23 cellular contexts compared by ENCODE assay signal in the genomic region with DNA sequence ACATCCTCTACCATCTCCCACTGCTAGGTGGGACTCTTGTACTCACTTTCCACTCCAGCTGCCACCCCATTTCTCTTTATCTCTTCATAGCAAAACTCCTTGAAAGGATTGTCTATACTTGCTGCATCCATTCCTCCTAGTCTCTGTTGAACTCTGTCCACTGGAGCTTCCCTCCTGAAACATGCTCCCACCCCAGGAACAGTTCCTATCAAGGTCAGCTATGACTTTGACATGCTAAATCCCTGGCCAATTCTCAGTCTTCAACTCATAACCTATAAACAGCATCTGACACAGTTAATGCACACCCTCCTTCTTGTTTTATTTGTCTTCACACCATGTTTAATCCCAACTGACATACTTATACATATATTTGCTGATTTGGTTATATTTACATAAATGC. TPM values are rescaled to one million over a fixed set of nuclear protein-coding genes. Genes with fewer than 3 reads are reported as not detected.
A peak's percentile ranks its signal among the peaks of the same experiment; 100 is the strongest.
DNase-seq lines count a peak whose midpoint lies in the region; ATAC-seq and TF ChIP-seq lines count a peak whose summit lies in the region.
"Had no signal": no experiment of that assay in that cellular context is flagged by ENCODE, and none has a peak within 500 bp of the region (broad histone marks: within the 10 kb centered on the region; RNA-seq: fewer than 3 reads in every experiment).

No MANE protein-coding gene starts in this region.

- H3K4me3 ChIP-seq in left ventricle myocardium inferior (no peak overlapping the region), right atrium auricular region (no peak overlapping the region), gastroesophageal sphincter (no peak overlapping the region), sigmoid colon (no peak overlapping the region)
- H3K4me3 ChIP-seq: A549; BLaER1 treated with 17β-estradiol and CSF1 and Interleukin-3, amounts not matched to agents 10 nM and 100 nM; HAP-1 had no signal

- intact Hi-C loops in left ventricle myocardium inferior (cut with micrococcal nuclease) (no loop called here), sigmoid colon (cut with DNase I) (no loop called here)

- H3K9me3 ChIP-seq in left ventricle myocardium inferior (replicated peaks) (peaks cover 19% of the 10 kb centered on the region), right atrium auricular region (no peaks in the 10 kb centered on the region), gastroesophageal sphincter (no peaks in the 10 kb centered on the region), sigmoid colon (no peaks in the 10 kb centered on the region)
- H3K9me3 ChIP-seq: A549, BE2C, HAP-1 had no signal

- no peak for DNase-seq in left ventricle myocardium inferior
- DNase-seq in right atrium auricular region (ENCODE audit: low spot score): no peak
- no peak for DNase-seq in sigmoid colon
- DNase-seq in anterior cingulate cortex (lab: John Stamatoyannopoulos, UW): no peak
- DNase-seq in NCI-H446 treated with DMSO at 0.1 percent for 48 hours (lab: John Stamatoyannopoulos, UW): no peak
- DNase-seq: 8988T; ACHN; AML-193; BE2C; CD4-positive, alpha-beta T cell; CD8-positive, alpha-beta memory T cell; DMS 273 treated with DMSO at 0.1 percent for 48 hours; DMS79; EL; GDM1; GOT3; HFFc6 had no signal

- ATAC-seq in gastroesophageal sphincter: no peak
- ATAC-seq in GM21360 (IDR thresholded peaks at IDR 0.05; ENCODE audit: unreplicated experiment): no peak
- ATAC-seq: A549 had no signal

- no peaks in the 10 kb centered on the region for H3K27me3 ChIP-seq in left ventricle myocardium inferior (ENCODE audit: low read depth)
- H3K27me3 ChIP-seq in right atrium auricular region: no peaks in the 10 kb centered on the region
- H3K27me3 ChIP-seq in gastroesophageal sphincter: no peaks in the 10 kb centered on the region
- no peaks in the 10 kb centered on the region for H3K27me3 ChIP-seq in sigmoid colon
- H3K27me3 ChIP-seq: BE2C; BLaER1 treated with 17β-estradiol and CSF1 and Interleukin-3, amounts not matched to agents 10 nM and 100 nM had no signal

- TF ChIP-seq POLR2A in gastroesophageal sphincter (IDR thresholded peaks at IDR 0.05) (no peak), sigmoid colon (IDR thresholded peaks at IDR 0.05) (no peak)

- TF ChIP-seq CTCF in left ventricle myocardium inferior (IDR thresholded peaks at IDR 0.05; ENCODE audit: borderline replicate concordance) (no peak), right atrium auricular region (IDR thresholded peaks at IDR 0.05) (no peak), gastroesophageal sphincter (IDR thresholded peaks at IDR 0.05) (no peak), sigmoid colon (IDR thresholded peaks at IDR 0.05) (no peak)

- H3K27ac ChIP-seq in left ventricle myocardium inferior (replicated peaks): peak overlapping the region; percentile 54
- H3K27ac ChIP-seq in right atrium auricular region: no peak overlapping the region
- H3K27ac ChIP-seq in gastroesophageal sphincter: peak overlapping the region; percentile 29 to 61 (median 48)
- H3K27ac ChIP-seq in sigmoid colon: peak overlapping the region in 3 of 4 donors; percentile 2 to 46 (median 35)
- H3K27ac ChIP-seq: A549; BLaER1 treated with 17β-estradiol and CSF1 and Interleukin-3, amounts not matched to agents 10 nM and 100 nM had no signal

- peaks cover 43% of the 10 kb centered on the region for H3K4me1 ChIP-seq in left ventricle myocardium inferior
- no peaks in the 10 kb centered on the region for H3K4me1 ChIP-seq in right atrium auricular region
- no peaks in the 10 kb centered on the region for H3K4me1 ChIP-seq in gastroesophageal sphincter
- H3K4me1 ChIP-seq in sigmoid colon: no peaks in the 10 kb centered on the region
- H3K4me1 ChIP-seq: A549; BE2C; BLaER1 treated with 17β-estradiol and CSF1 and Interleukin-3, amounts not matched to agents 10 nM and 100 nM had no signal

- TF ChIP-seq EP300 in gastroesophageal sphincter (IDR thresholded peaks at IDR 0.05): no peak
- no peak for TF ChIP-seq EP300 in sigmoid colon (IDR thresholded peaks at IDR 0.05)

- peaks cover 78% of the 10 kb centered on the region for H3K36me3 ChIP-seq in left ventricle myocardium inferior
- H3K36me3 ChIP-seq in right atrium auricular region: peaks cover 40% of the 10 kb centered on the region
- H3K36me3 ChIP-seq in gastroesophageal sphincter: peaks cover 11 to 75% of the 10 kb centered on the region in 2 donors
- peaks cover 14 to 68% (median 34%) of the 10 kb centered on the region in 4 donors for H3K36me3 ChIP-seq in sigmoid colon
- H3K36me3 ChIP-seq: BE2C; BLaER1 treated with 17β-estradiol and CSF1 and Interleukin-3, amounts not matched to agents 10 nM and 100 nM; HAP-1 had no signal

RNA-seq across cellular contexts. Expression of a gene that starts 47.8 kb away (rescaled TPM):
- total RNA-seq in left ventricle myocardium inferior (292 TPM), right atrium auricular region (100 to 1,000 TPM; 501 to 627 TPM), gastroesophageal sphincter (1,000 to 10,000 TPM; 1,558 to 2,335 (median 1,828) TPM), sigmoid colon (1,000 to 10,000 TPM; 1,005 to 1,386 (median 1,166) TPM)
- polyA plus RNA-seq in sigmoid colon: 100 to 1,000 TPM in 1 of 3 donors, 10 to 100 TPM in 2; 10.4 to 145 (median 28.8) TPM
- total RNA-seq: CD4-positive, alpha-beta T cell; CD8-positive, alpha-beta memory T cell; HFFc6 had no signal
- polyA plus RNA-seq: A549; CD14-positive monocyte; CD8-positive, alpha-beta memory T cell had no signal

RNA-seq across cellular contexts. Expression of a gene that starts 59.0 kb away (rescaled TPM):
- total RNA-seq in left ventricle myocardium inferior: 29.2 TPM
- 10 to 100 TPM; 17.2 to 17.6 TPM for total RNA-seq in right atrium auricular region
- total RNA-seq in gastroesophageal sphincter: 10 to 100 TPM; 19.3 to 26.7 (median 22.8) TPM
- total RNA-seq in sigmoid colon: 10 to 100 TPM; 12.4 to 25.2 (median 22.7) TPM
- 10 to 100 TPM; 27.0 to 53.1 (median 33.5) TPM for polyA plus RNA-seq in sigmoid colon

Comparison
In these comparisons a context has a peak if more than half of its experiments do, and no peak if none do; other contexts are left out.
1. H3K27ac ChIP-seq: peak in left ventricle myocardium inferior (single experiment), gastroesophageal sphincter (4 of 4) and sigmoid colon (3 of 4); none in right atrium auricular region (0 of 2).